Comparison of ENCODE assay signal across 8 cellular contexts in genomic region chr5:159106193-159106568, GRCh38. TPM values are rescaled to one million over a fixed set of nuclear protein-coding genes. Genes with fewer than 3 reads are reported as not detected.
DNase-seq lines count a peak whose midpoint lies in the region; ATAC-seq lines count a peak whose summit lies in the region.

No MANE protein-coding gene starts in this region.

- no peak overlapping the region for H3K27ac Mint-ChIP-seq in activated naive CD8-positive, alpha-beta T cell treated with anti-CD3 and anti-CD28 coated beads, Interleukin-2, amount 50 U/mL, for 24 hours
- H3K27ac Mint-ChIP-seq in naive B cell = peak overlapping the region in 5 of 6 donors; percentile 8 to 94 (median 90)

- peak overlapping the region; percentile 72 for H3K4me3 Mint-ChIP-seq in activated naive CD8-positive, alpha-beta T cell treated with anti-CD3 and anti-CD28 coated beads, Interleukin-2, amount 50 U/mL, for 24 hours
- H3K4me3 Mint-ChIP-seq in naive B cell = peak overlapping the region; percentile 94 to 99 (median 96)

- peaks cover 24% of the 10 kb centered on the region for H3K4me1 Mint-ChIP-seq in activated naive CD8-positive, alpha-beta T cell treated with anti-CD3 and anti-CD28 coated beads, Interleukin-2, amount 50 U/mL, for 24 hours
- peaks cover 54 to 61% (median 58%) of the 10 kb centered on the region in 3 donors for H3K4me1 Mint-ChIP-seq in naive B cell

- no peak for DNase-seq in activated naive CD8-positive, alpha-beta T cell treated with anti-CD3 and anti-CD28 coated beads, Interleukin-2, amount 50 U/mL, for 24 hours
- DNase-seq in naive B cell (no peak), NCI-H146 treated with DMSO at 0.1 percent for 48 hours (lab: John Stamatoyannopoulos, UW; ENCODE audit: unreplicated experiment) (no peak), middle frontal gyrus (ENCODE audit: extremely low spot score, low spot score) (no peak), hepatic stellate cell (ENCODE audit: low spot score) (no peak)

- H3K9me3 Mint-ChIP-seq in activated naive CD8-positive, alpha-beta T cell treated with anti-CD3 and anti-CD28 coated beads, Interleukin-2, amount 50 U/mL, for 24 hours = no peaks in the 10 kb centered on the region
- no peaks in the 10 kb centered on the region for H3K9me3 Mint-ChIP-seq in naive B cell

- peak; percentile 3 for ATAC-seq in GM18502 (IDR thresholded peaks at IDR 0.05; ENCODE audit: poor library complexity, unreplicated experiment)
- peak; percentile 24 for ATAC-seq in HG02884 (IDR thresholded peaks at IDR 0.05; ENCODE audit: unreplicated experiment)
- ATAC-seq in activated naive CD8-positive, alpha-beta T cell treated with anti-CD3 and anti-CD28 coated beads, Interleukin-2, amount 50 U/mL, for 24 hours = no peak
- ATAC-seq in naive B cell (ENCODE audit: low read depth in 2 of 2) = peak; percentile 58 to 60
- no peak for ATAC-seq in GM21737 (IDR thresholded peaks at IDR 0.05; ENCODE audit: unreplicated experiment)

- peaks cover 62% of the 10 kb centered on the region for H3K27me3 Mint-ChIP-seq in activated naive CD8-positive, alpha-beta T cell treated with anti-CD3 and anti-CD28 coated beads, Interleukin-2, amount 50 U/mL, for 24 hours
- no peaks in the 10 kb centered on the region for H3K27me3 Mint-ChIP-seq in naive B cell

- H3K36me3 Mint-ChIP-seq in activated naive CD8-positive, alpha-beta T cell treated with anti-CD3 and anti-CD28 coated beads, Interleukin-2, amount 50 U/mL, for 24 hours (ENCODE audit: low read depth) = no peaks in the 10 kb centered on the region
- H3K36me3 Mint-ChIP-seq in naive B cell = no peaks in the 10 kb centered on the region

RNA-seq across cellular contexts. Expression of gene EBF1, which starts 6.5 kb away (rescaled TPM):
- polyA plus RNA-seq in naive B cell (ENCODE audit: low read depth in 6 of 6) = 10 to 100 TPM; 27.7 to 48.4 (median 40.1) TPM

Comparison
In these comparisons a context has a peak if more than half of its experiments do, and no peak if none do; other contexts are left out.
1. ATAC-seq: peak in GM18502 (single experiment), HG02884 (single experiment) and naive B cell (2 of 2); none in activated naive CD8-positive, alpha-beta T cell treated with anti-CD3 and anti-CD28 coated beads, Interleukin-2, amount 50 U/mL, for 24 hours (single experiment) and GM21737 (single experiment).